ENCODE assay signal across 1 cellular context in genomic region chr4:26987191-26987590, GRCh38.
TF ChIP-seq lines count a peak whose summit lies in the region.

No MANE protein-coding gene starts in this region.

TF ChIP-seq in HepG2, 621 proteins besides CTCF, POLR2A, EP300 and RAD21:
- no peak for TF ChIP-seq ZBTB26 (CRISPR knock-in tag; IDR thresholded peaks at IDR 0.05; ENCODE audit: borderline replicate concordance)
